ENCODE assay signal across 8 cellular contexts in the genomic region with DNA sequence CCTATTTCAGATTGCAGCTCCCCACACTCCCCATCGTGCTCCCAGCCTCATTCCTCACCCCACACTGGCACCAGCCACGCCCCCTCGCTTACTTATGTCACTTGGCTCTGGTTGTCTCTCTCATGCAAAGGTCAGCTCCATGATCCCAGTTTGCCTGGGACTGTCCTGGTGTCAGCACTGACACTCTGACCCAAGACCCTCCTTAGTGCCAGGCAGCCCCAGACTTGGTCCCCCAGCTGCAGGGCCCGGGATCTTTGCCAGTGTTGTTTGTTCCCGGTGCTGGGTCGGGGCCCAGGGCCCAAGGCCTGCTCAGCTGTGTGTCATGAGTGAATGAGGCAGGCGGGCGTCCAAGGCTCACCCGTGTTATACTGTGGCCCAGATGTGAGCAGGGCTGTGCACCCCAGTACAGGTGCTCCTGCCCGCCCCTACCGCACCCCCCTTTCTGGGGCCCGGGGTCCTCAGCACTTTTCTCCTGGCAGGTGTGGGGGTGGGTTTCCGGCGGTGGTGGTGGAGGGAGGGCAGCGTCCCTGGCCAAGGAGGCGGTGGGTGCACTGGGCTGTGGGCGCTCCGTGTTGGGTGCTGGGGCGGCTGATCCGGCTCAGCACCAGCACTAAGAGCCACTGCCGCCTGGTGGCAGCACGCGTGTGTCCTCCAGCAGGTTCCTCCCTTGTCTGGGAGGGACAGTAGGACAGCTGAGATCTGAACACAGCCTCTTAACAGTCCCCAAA. TPM values are rescaled to one million over a fixed set of nuclear protein-coding genes. Genes with fewer than 3 reads are reported as not detected.
DNase-seq lines count a peak whose midpoint lies in the region; ATAC-seq and TF ChIP-seq lines count a peak whose summit lies in the region.

No MANE protein-coding gene starts in this region.

- H3K4me3 ChIP-seq in coronary artery: no peak overlapping the region

- H3K36me3 Mint-ChIP-seq in T-helper 17 cell (ENCODE audit: low read depth): peaks cover 2% of the 10 kb centered on the region

- DNase-seq in AG20443 (ENCODE audit: low spot score) (peak; percentile 84), HCEC 1CT (peak; percentile 22), T-helper 17 cell (peak in 2 of 3 donors; percentile 48 to 57), astrocyte of the hippocampus (ENCODE audit: low read depth, low spot score) (peak; percentile 61), iPS-NIHi7 (ENCODE audit: extremely low spot score) (peak; percentile 81), coronary artery (ENCODE audit: low spot score) (no peak)
- DNase-seq in stimulated activated CD4-positive, alpha-beta T cell treated with anti-CD3 and anti-CD28 coated beads, Interleukin-15, amount 100 ng/mL, for 1 hour (ENCODE audit: low read depth in 1 of 2, low spot score in 1 of 2): peak; percentile 48 to 58

- peak overlapping the region; percentile 19 for H3K27ac Mint-ChIP-seq in T-helper 17 cell

- no peak overlapping the region for H3K4me3 Mint-ChIP-seq in T-helper 17 cell

- H3K4me1 Mint-ChIP-seq in T-helper 17 cell: peaks cover 3% of the 10 kb centered on the region

- H3K9me3 ChIP-seq in T-helper 17 cell (ENCODE audit: control insufficient read depth, low read length, poor library complexity, severe bottlenecking): no peaks in the 10 kb centered on the region

- H3K27ac ChIP-seq in coronary artery: no peak overlapping the region

- no peaks in the 10 kb centered on the region for H3K27me3 Mint-ChIP-seq in T-helper 17 cell

- ATAC-seq in T-helper 17 cell (peak; percentile 95), GM21423 (IDR thresholded peaks at IDR 0.05; ENCODE audit: unreplicated experiment) (no peak)

- TF ChIP-seq CTCF in coronary artery (IDR thresholded peaks at IDR 0.05): no peak

RNA-seq across cellular contexts. Expression of gene IL17REL, which starts 19.5 kb away (rescaled TPM):
- total RNA-seq in T-helper 17 cell: not detected

RNA-seq across cellular contexts. Expression of gene PIM3, which starts 32.5 kb away (rescaled TPM):
- 100 to 1,000 TPM; 227 to 241 TPM for total RNA-seq in T-helper 17 cell
